ENCODE assay signal across 1 cellular context in the genomic region with DNA sequence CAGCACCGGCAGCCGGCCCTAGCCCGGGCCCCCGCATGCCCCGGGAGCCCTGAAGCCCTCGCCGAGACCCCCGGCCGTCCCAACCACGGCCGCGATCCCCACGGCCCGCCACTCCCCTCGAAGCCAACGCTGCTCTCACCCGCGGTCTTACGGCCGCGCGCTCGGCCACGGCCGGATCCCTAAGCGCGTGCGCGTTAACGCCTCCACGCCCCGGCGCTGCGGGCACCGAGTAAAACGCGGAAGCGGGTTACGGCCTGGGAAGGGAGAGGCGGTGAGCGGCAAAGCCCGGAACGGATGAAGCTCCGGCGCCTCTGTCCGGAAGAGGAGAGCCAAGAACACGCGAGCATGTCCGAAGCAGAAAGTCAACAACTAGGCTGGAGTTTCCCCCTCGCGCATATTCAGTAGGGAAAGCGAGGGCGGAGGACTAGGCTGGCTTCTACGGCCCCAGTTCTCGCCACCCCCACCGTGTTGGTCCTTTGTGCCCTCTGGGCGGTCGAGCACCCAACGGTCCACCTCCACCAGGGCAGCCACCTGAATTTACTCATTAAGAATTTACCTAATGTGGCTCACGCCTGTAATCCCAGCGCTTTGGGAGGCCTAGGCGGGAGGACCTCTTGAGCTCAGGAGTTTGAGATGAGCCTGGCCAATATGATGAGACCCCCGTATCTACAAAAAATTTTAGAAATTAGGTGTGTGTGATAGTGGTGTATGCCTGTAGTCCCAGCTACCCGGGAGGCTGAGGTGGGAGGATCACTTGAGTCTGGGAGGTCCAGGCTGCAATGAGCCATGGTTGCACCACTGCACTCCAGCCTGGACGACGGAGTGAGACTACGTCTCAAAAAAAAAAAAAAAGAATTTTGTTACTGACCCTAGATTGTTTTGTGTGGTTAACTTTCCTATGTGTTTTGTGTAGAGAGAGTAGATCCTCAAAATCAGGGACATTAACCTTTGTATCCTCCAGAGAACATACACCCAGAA.
A peak's percentile ranks its signal among the peaks of the same experiment; 100 is the strongest.
TF ChIP-seq lines count a peak whose summit lies in the region.

Gene KANSL3, minus strand, starts transcription at position 169 of the 978 bp plus-strand sequence. CDS start 1,177 bp downstream, outside the sequence.

TF ChIP-seq in K562, 482 proteins besides CTCF, POLR2A, EP300 and RAD21 (continued from another document and continues in another):
- TF ChIP-seq ZNF511 (CRISPR knock-in tag; IDR thresholded peaks at IDR 0.05) (peak; percentile 83), TEAD4 (IDR thresholded peaks at IDR 0.05; ENCODE audit: low read length) (peak; percentile 62), TEAD4 (CRISPR knock-in tag; IDR thresholded peaks at IDR 0.05; ENCODE audit: borderline replicate concordance) (0 out of 2 replicates have a peak, but pooled peaks have one; percentile 38), RBM15 (IDR thresholded peaks at IDR 0.05; ENCODE audit: insufficient read depth, low read length) (no peak), RFX1 (IDR thresholded peaks at IDR 0.05) (no peak), FOS (IDR thresholded peaks at IDR 0.05; ENCODE audit: extremely low read depth, insufficient read length) (no peak), PML (IDR thresholded peaks at IDR 0.05; ENCODE audit: low read length) (peak; percentile 78; the same call in 1 of the 2 replicates), ELF2 (CRISPR knock-in tag; IDR thresholded peaks at IDR 0.05) (peak; percentile 85), KLF16 (IDR thresholded peaks at IDR 0.05) (no peak), POLR3A (IDR thresholded peaks at IDR 0.05; ENCODE audit: borderline replicate concordance, extremely low read depth, insufficient read depth, insufficient read length) (no peak), HNRNPL (IDR thresholded peaks at IDR 0.05; ENCODE audit: low read depth, low read length) (no peak), HMGN3 (IDR thresholded peaks at IDR 0.05; ENCODE audit: borderline replicate concordance, extremely low read depth, insufficient read length, low read depth, low read length) (peak; percentile 95), ZNF184 (CRISPR knock-in tag; IDR thresholded peaks at IDR 0.05) (no peak), AFF1 (IDR thresholded peaks at IDR 0.05; ENCODE audit: low read depth in 1 of 2, partially characterized antibody in 2 of 2) (no peak), IRF2 (CRISPR knock-in tag; IDR thresholded peaks at IDR 0.05) (no peak), ZKSCAN1 (IDR thresholded peaks at IDR 0.05; ENCODE audit: low read depth, low read length) (peak; percentile 48; the same call in 1 of the 2 replicates), RB1 (IDR thresholded peaks at IDR 0.05; ENCODE audit: low read depth) (peak; percentile 97), ERF (CRISPR knock-in tag; IDR thresholded peaks at IDR 0.05) (peak; percentile 84; the same call in 1 of the 2 replicates), ZNF253 (CRISPR knock-in tag; conservative IDR thresholded peaks at IDR 0.05) (no peak), ZNF76 (CRISPR knock-in tag; IDR thresholded peaks at IDR 0.05; ENCODE audit: borderline replicate concordance) (peak; percentile 78; the same call in 1 of the 2 replicates), ZBTB40 (IDR thresholded peaks at IDR 0.05) (peak; percentile 75), ZBTB40 (CRISPR knock-in tag; IDR thresholded peaks at IDR 0.05) (no peak), ZNF217 (CRISPR knock-in tag; IDR thresholded peaks at IDR 0.05) (no peak), NFXL1 (CRISPR knock-in tag; IDR thresholded peaks at IDR 0.05) (no peak), RBBP5 (IDR thresholded peaks at IDR 0.05; ENCODE audit: borderline replicate concordance, insufficient read depth, low read length, poor library complexity, severe bottlenecking) (peak; percentile 80), RNF2 (IDR thresholded peaks at IDR 0.05) (peak; percentile 95), ZHX1 (conservative IDR thresholded peaks at IDR 0.05; ENCODE audit: low read length) (peak; percentile 72; the same call in 1 of the 2 replicates), KDM5B (IDR thresholded peaks at IDR 0.05; ENCODE audit: insufficient replicate concordance, low read depth, low read length) (peak; percentile 94), CC2D1A (IDR thresholded peaks at IDR 0.05) (peak; percentile 58; the same call in 1 of the 2 replicates), ZNF780A (CRISPR knock-in tag; IDR thresholded peaks at IDR 0.05) (no peak), RAD51 (IDR thresholded peaks at IDR 0.05; ENCODE audit: borderline replicate concordance, low read depth) (peak; percentile 21; the same call in 1 of the 2 replicates), CBX2 (IDR thresholded peaks at IDR 0.05; ENCODE audit: insufficient read depth, low read length, poor library complexity, severe bottlenecking) (no peak)
- TF ChIP-seq, protein P1, sequence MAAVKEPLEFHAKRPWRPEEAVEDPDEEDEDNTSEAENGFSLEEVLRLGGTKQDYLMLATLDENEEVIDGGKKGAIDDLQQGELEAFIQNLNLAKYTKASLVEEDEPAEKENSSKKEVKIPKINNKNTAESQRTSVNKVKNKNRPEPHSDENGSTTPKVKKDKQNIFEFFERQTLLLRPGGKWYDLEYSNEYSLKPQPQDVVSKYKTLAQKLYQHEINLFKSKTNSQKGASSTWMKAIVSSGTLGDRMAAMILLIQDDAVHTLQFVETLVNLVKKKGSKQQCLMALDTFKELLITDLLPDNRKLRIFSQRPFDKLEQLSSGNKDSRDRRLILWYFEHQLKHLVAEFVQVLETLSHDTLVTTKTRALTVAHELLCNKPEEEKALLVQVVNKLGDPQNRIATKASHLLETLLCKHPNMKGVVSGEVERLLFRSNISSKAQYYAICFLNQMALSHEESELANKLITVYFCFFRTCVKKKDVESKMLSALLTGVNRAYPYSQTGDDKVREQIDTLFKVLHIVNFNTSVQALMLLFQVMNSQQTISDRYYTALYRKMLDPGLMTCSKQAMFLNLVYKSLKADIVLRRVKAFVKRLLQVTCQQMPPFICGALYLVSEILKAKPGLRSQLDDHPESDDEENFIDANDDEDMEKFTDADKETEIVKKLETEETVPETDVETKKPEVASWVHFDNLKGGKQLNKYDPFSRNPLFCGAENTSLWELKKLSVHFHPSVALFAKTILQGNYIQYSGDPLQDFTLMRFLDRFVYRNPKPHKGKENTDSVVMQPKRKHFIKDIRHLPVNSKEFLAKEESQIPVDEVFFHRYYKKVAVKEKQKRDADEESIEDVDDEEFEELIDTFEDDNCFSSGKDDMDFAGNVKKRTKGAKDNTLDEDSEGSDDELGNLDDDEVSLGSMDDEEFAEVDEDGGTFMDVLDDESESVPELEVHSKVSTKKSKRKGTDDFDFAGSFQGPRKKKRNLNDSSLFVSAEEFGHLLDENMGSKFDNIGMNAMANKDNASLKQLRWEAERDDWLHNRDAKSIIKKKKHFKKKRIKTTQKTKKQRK (IDR thresholded peaks at IDR 0.05; ENCODE audit: borderline replicate concordance, low read depth, low read length) = no peak
